Comparison of ENCODE assay signal across 1 cellular context in the genomic region with DNA sequence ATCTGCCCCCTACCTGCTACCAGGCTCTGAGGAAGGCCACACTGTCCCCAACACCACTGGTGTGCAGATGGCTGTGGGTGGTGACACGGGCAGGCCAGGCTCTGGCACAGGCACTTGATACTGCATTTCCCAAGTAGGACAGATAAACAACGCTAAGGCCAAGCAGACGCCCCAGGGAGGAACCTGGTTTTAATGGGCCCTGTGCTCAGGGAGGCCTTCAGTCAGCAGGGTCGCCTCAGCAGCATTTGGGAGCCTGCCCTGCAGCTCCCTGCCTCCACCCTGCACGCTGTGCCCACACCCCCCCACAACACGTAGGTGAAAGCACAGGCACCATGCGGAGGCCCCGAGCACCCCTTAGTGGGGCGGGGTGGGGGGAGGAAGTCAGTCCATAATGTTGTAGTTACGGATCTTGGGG.
TF ChIP-seq lines count a peak whose summit lies in the region.

No MANE protein-coding gene starts in this region.

TF ChIP-seq in H1, 55 proteins besides CTCF, POLR2A, EP300 and RAD21:
- TF ChIP-seq POU5F1 (IDR thresholded peaks at IDR 0.05; ENCODE audit: low read depth, low read length), result no peak
- TF ChIP-seq NRF1 (IDR thresholded peaks at IDR 0.05; ENCODE audit: low read depth, low read length), result no peak
- no peak for TF ChIP-seq JUN (IDR thresholded peaks at IDR 0.05; ENCODE audit: low read depth, low read length)
- TF ChIP-seq, protein P1, sequence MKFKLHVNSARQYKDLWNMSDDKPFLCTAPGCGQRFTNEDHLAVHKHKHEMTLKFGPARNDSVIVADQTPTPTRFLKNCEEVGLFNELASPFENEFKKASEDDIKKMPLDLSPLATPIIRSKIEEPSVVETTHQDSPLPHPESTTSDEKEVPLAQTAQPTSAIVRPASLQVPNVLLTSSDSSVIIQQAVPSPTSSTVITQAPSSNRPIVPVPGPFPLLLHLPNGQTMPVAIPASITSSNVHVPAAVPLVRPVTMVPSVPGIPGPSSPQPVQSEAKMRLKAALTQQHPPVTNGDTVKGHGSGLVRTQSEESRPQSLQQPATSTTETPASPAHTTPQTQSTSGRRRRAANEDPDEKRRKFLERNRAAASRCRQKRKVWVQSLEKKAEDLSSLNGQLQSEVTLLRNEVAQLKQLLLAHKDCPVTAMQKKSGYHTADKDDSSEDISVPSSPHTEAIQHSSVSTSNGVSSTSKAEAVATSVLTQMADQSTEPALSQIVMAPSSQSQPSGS (IDR thresholded peaks at IDR 0.05; ENCODE audit: low read length), result no peak
- TF ChIP-seq MAFK (IDR thresholded peaks at IDR 0.05; ENCODE audit: low read depth, low read length), result no peak
- TF ChIP-seq, protein P2, sequence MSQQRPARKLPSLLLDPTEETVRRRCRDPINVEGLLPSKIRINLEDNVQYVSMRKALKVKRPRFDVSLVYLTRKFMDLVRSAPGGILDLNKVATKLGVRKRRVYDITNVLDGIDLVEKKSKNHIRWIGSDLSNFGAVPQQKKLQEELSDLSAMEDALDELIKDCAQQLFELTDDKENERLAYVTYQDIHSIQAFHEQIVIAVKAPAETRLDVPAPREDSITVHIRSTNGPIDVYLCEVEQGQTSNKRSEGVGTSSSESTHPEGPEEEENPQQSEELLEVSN (IDR thresholded peaks at IDR 0.05), result no peak
- no peak for TF ChIP-seq SRF (IDR thresholded peaks at IDR 0.05; ENCODE audit: low read depth, low read length)
- TF ChIP-seq SIX5 (IDR thresholded peaks at IDR 0.05; ENCODE audit: low read depth, low read length), result no peak
- TF ChIP-seq SAP30 (IDR thresholded peaks at IDR 0.05; ENCODE audit: insufficient read depth, insufficient replicate concordance, low read length), result no peak
